ENCODE assay signal across 23 cellular contexts in the genomic region with DNA sequence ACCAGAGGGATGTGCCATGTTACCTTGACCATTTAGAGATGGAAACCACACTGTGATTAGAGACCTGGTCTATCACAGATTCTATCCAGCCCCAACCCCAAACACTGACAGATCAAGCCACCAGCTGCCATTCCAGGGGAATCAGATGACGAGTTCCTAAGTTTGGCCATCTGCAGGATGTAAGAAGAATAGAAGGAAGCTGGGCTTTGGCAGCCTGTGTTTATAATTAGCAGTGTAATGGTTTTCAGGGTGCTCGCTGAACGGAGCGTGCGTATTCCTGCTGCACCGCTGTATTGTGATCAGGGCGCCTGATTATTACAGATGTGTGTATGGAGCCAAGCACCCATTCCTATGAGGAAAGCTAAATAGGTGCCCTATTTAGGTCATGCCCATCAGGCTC.
DNase-seq lines count a peak whose midpoint lies in the region; ATAC-seq, FAIRE-seq and TF ChIP-seq lines count a peak whose summit lies in the region.
"Had no signal": no experiment of that assay in that cellular context is flagged by ENCODE, and none has a peak within 500 bp of the region (broad histone marks: within the 10 kb centered on the region; RNA-seq: fewer than 3 reads in every experiment).

No MANE protein-coding gene starts in this region.

- H3K4me1 ChIP-seq in heart right ventricle (peaks cover 16 to 85% (median 45%) of the 10 kb centered on the region in 9 donors), upper lobe of left lung (peaks cover 28 to 42% (median 32%) of the 10 kb centered on the region in 4 donors)

- intact Hi-C loops in heart right ventricle (cut with DNase I), result loop anchor here in 6 of 10 donors (2.0 to 10.0 kb wide), 7 partner anchors 46 to 198 kb away; a partner anchor contains a TSS
- intact Hi-C loops in Right ventricle myocardium inferior (cut with DNase I), result loop anchor here (5.0 kb wide), 1 partner anchor 47 kb away; no protein-coding TSS in a partner anchor

- peak overlapping the region in 9 of 10 donors; percentile 78 to 94 (median 90) for H3K27ac ChIP-seq in heart right ventricle
- peak overlapping the region; percentile 74 to 89 (median 83) for H3K27ac ChIP-seq in upper lobe of left lung

- no peak for TF ChIP-seq CTCF in heart right ventricle (IDR thresholded peaks at IDR 0.05)
- peak in 1 of 6 experiments; percentile 33 for TF ChIP-seq CTCF in upper lobe of left lung (IDR thresholded peaks at IDR 0.05)

- H3K36me3 ChIP-seq in heart right ventricle, result no peaks in the 10 kb centered on the region
- no peaks in the 10 kb centered on the region for H3K36me3 ChIP-seq in upper lobe of left lung
- H3K36me3 ChIP-seq: esophagus muscularis mucosa, gastroesophageal sphincter had no signal

- peak in 2 of 4 donors; percentile 25 to 62 for TF ChIP-seq EP300 in upper lobe of left lung (IDR thresholded peaks at IDR 0.05)

- ATAC-seq in heart right ventricle (peak; percentile 18 to 65 (median 44)), Right ventricle myocardium inferior (no peak), left lobe of liver (peak; percentile 41), upper lobe of left lung (ENCODE audit: low FRiP score in 2 of 2) (no peak), SK-N-SH treated with all-trans-retinoic acid at 6 μM for 48 hours (no peak)
- ATAC-seq: gastroesophageal sphincter, PC-3 had no signal

- H3K27me3 ChIP-seq in heart right ventricle, result no peaks in the 10 kb centered on the region
- no peaks in the 10 kb centered on the region for H3K27me3 ChIP-seq in upper lobe of left lung
- H3K27me3 ChIP-seq: esophagus muscularis mucosa, gastroesophageal sphincter had no signal

- WGBS in heart right ventricle, 2 donors, result 57 to 72% methylated on average over 7 of the region's 7 CpGs
- WGBS in upper lobe of left lung, 2 donors, result 52 to 70% methylated on average over 2 to 7 of the region's 7 CpGs

- H3K4me3 ChIP-seq in heart right ventricle (peak overlapping the region in 2 of 10 donors; percentile 6 to 18), upper lobe of left lung (no peak overlapping the region)
- H3K4me3 ChIP-seq: esophagus muscularis mucosa, gastroesophageal sphincter had no signal

- DNase-seq in heart right ventricle (peak in 1 of 2 donors; percentile 58), Right ventricle myocardium inferior (ENCODE audit: missing footprints) (no peak), dermis blood vessel endothelial cell (peak; percentile 96), left lobe of liver (ENCODE audit: low spot score) (no peak), upper lobe of left lung (peak in 1 of 2 donors; percentile 25), NCI-H2196 (lab: John Stamatoyannopoulos, UW; ENCODE audit: unreplicated experiment) (no peak), GM12891 (ENCODE audit: insufficient read length, low spot score) (no peak)
- DNase-seq: activated CD4-positive, alpha-beta T cell treated with anti-CD3 and anti-CD28 coated beads, Interleukin-2, amount 10 ng/mL, durations not matched to agents 24 days and 14 days; anterior cingulate cortex; C1 segment of cervical spinal cord; cerebellar nuclear complex; effector CD8-positive, alpha-beta T cell; H9; NCI-H1105 treated with DMSO at 0.1 percent for 48 hours; NCI-H2081 treated with DMSO at 0.1 percent for 48 hours; NCI-H526; PC-3; SHP77 treated with DMSO at 0.1 percent for 48 hours; stimulated activated CD4-positive, alpha-beta T cell treated with anti-CD3 and anti-CD28 coated beads, Interleukin-1b, Interleukin-23, amount 100 ng/mL, for 48 hours; T-helper 1 cell had no signal

- no peak for TF ChIP-seq POLR2A in upper lobe of left lung (IDR thresholded peaks at IDR 0.05)
- TF ChIP-seq POLR2A in GM12891 (IDR thresholded peaks at IDR 0.05; ENCODE audit: low read depth, low read length), result no peak

- no peak for FAIRE-seq in GM12891 (lab: Jason Lieb, UNC)

- H3K9me3 ChIP-seq in heart right ventricle (no peaks in the 10 kb centered on the region), upper lobe of left lung (no peaks in the 10 kb centered on the region)
- H3K9me3 ChIP-seq: esophagus muscularis mucosa, gastroesophageal sphincter had no signal

TF ChIP-seq in SK-N-SH treated with all-trans-retinoic acid at 6 μM for 48 hours, 23 proteins besides CTCF, POLR2A, EP300 and RAD21:
- TF ChIP-seq ZFP3 (CRISPR knock-in tag; IDR thresholded peaks at IDR 0.05) (no peak), ZNF70 (CRISPR knock-in tag; IDR thresholded peaks at IDR 0.05) (no peak)

TF ChIP-seq in GM12891, 5 proteins besides CTCF, POLR2A, EP300 and RAD21:
- no peak for TF ChIP-seq POLR2AphosphoS5 (IDR thresholded peaks at IDR 0.05; ENCODE audit: low read depth, low read length)
- TF ChIP-seq SPI1 (IDR thresholded peaks at IDR 0.05; ENCODE audit: low read depth, low read length), result no peak
- TF ChIP-seq TAF1 (IDR thresholded peaks at IDR 0.05; ENCODE audit: low read depth, low read length), result no peak
- TF ChIP-seq POU2F2 (IDR thresholded peaks at IDR 0.05; ENCODE audit: low read depth, low read length), result no peak
- TF ChIP-seq PAX5 (IDR thresholded peaks at IDR 0.05; ENCODE audit: insufficient read depth, low read length, severe bottlenecking), result no peak

Comparison
In these comparisons a context has a peak if more than half of its experiments do, and no peak if none do; other contexts are left out.
1. ATAC-seq: peak in heart right ventricle (8 of 8) and left lobe of liver (single experiment); none in Right ventricle myocardium inferior (single experiment), upper lobe of left lung (0 of 2) and SK-N-SH treated with all-trans-retinoic acid at 6 μM for 48 hours (single experiment).